Comparison of ENCODE assay signal across 22 cellular contexts in genomic region chr1:199336745-199337640, GRCh38.
DNase-seq lines count a peak whose midpoint lies in the region; ATAC-seq, FAIRE-seq and TF ChIP-seq lines count a peak whose summit lies in the region.
"Had no signal": no experiment of that assay in that cellular context is flagged by ENCODE, and none has a peak within 500 bp of the region (broad histone marks: within the 10 kb centered on the region; RNA-seq: fewer than 3 reads in every experiment).

No MANE protein-coding gene starts in this region.

- no peak overlapping the region for H2AFZ ChIP-seq in H9 (ENCODE audit: low read length)

- H2AK5ac ChIP-seq in H9 (ENCODE audit: insufficient read length, low read length), result no peak overlapping the region

- no peak overlapping the region for H3K4me2 ChIP-seq in H9 (ENCODE audit: insufficient read depth, insufficient read length, low read length)
- H3K4me2 ChIP-seq: KMS-11 had no signal

- H3K27me3 ChIP-seq in H9 (ENCODE audit: insufficient read depth, low read length), result no peaks in the 10 kb centered on the region
- H3K27me3 ChIP-seq: ovary, transverse colon had no signal

- H3K4me3 Mint-ChIP-seq in H9 (no peak overlapping the region), naive B cell (no peak overlapping the region)
- H3K4me3 Mint-ChIP-seq in activated CD8-positive, alpha-beta T cell treated with anti-CD3 and anti-CD28 coated beads, Interleukin-2, amount 10 ng/mL, durations not matched to agents 7 days and 5 days, result no peak overlapping the region
- H3K4me3 Mint-ChIP-seq: activated CD4-positive, alpha-beta memory T cell treated with anti-CD3 and anti-CD28 coated beads for 36 hours; activated naive CD4-positive, alpha-beta T cell treated with anti-CD3 and anti-CD28 coated beads for 36 hours had no signal

- H2BK5ac ChIP-seq in H9 (ENCODE audit: insufficient read length, low read length), result no peak overlapping the region

- no peak overlapping the region for H3K56ac ChIP-seq in H9 (ENCODE audit: insufficient read length, low read depth, low read length)

- no peak overlapping the region for H3K27ac ChIP-seq in H9 (ENCODE audit: insufficient read length, low read depth, low read length)
- H3K27ac ChIP-seq: KMS-11, ovary, transverse colon had no signal

- no peak overlapping the region for H3K18ac ChIP-seq in H9 (ENCODE audit: insufficient read length, low read depth, low read length)

- ATAC-seq in naive B cell (ENCODE audit: low read depth in 2 of 2), result peak; percentile 45 to 47
- ATAC-seq in activated CD8-positive, alpha-beta T cell treated with anti-CD3 and anti-CD28 coated beads, Interleukin-2, amount 10 ng/mL, durations not matched to agents 7 days and 5 days, result no peak
- ATAC-seq: right cardiac atrium had no signal

- TF ChIP-seq CTCF in GM12865 (IDR thresholded peaks at IDR 0.05; ENCODE audit: insufficient read depth, low read depth, low read length, missing control alignments) (peak; percentile 28), H9 (conservative IDR thresholded peaks at IDR 0.05) (peak; percentile 57), D721Med (IDR thresholded peaks at IDR 0.05; ENCODE audit: insufficient read depth, missing control alignments) (no peak)

- H3K4me1 ChIP-seq in H9 (ENCODE audit: insufficient read depth, low read length), result no peaks in the 10 kb centered on the region
- H3K4me1 ChIP-seq: transverse colon had no signal

- peak overlapping the region in 1 of 3 experiments; percentile 73; a peak in 1 of 7 replicates for H3K27ac Mint-ChIP-seq in H9
- peak overlapping the region in 1 of 6 donors; percentile 53 for H3K27ac Mint-ChIP-seq in naive B cell
- H3K27ac Mint-ChIP-seq in activated CD8-positive, alpha-beta T cell treated with anti-CD3 and anti-CD28 coated beads, Interleukin-2, amount 10 ng/mL, durations not matched to agents 7 days and 5 days, result no peak overlapping the region
- H3K27ac Mint-ChIP-seq: activated CD4-positive, alpha-beta memory T cell treated with anti-CD3 and anti-CD28 coated beads for 36 hours; activated naive CD4-positive, alpha-beta T cell treated with anti-CD3 and anti-CD28 coated beads for 36 hours had no signal

- no peak overlapping the region for H3K9ac ChIP-seq in H9 (ENCODE audit: extremely low read depth, insufficient read length, low read length)
- H3K9ac ChIP-seq: KMS-11 had no signal

- H2BK12ac ChIP-seq in H9 (ENCODE audit: insufficient read length, low read depth, low read length), result no peak overlapping the region

- no peak for FAIRE-seq in D721Med (lab: Jason Lieb, UNC)
- FAIRE-seq: astrocyte had no signal

- H2BK20ac ChIP-seq in H9 (ENCODE audit: low read depth, low read length, poor library complexity, severe bottlenecking), result no peak overlapping the region

- no peak overlapping the region for H4K91ac ChIP-seq in H9 (ENCODE audit: insufficient read length, low read depth, low read length)

- H4K5ac ChIP-seq in H9 (ENCODE audit: insufficient read length, low read depth, low read length), result no peak overlapping the region

- no peak overlapping the region for H3K4me3 ChIP-seq in GM12865 (ENCODE audit: low read depth, low read length)
- H3K4me3 ChIP-seq: ovary, transverse colon had no signal

- H3T11ph ChIP-seq in H9 (ENCODE audit: low read length), result no peak overlapping the region

- no peaks in the 10 kb centered on the region for H3K79me1 ChIP-seq in H9 (ENCODE audit: insufficient read depth, low read depth, low read length, poor library complexity, severe bottlenecking)

- no peak overlapping the region for H3K14ac ChIP-seq in H9 (ENCODE audit: insufficient read depth, low read length)

- H2BK15ac ChIP-seq in H9 (ENCODE audit: low read depth, low read length), result no peak overlapping the region

- H3K23ac ChIP-seq in H9 (ENCODE audit: insufficient read length, low read depth, low read length), result no peak overlapping the region

- H3K27me3 Mint-ChIP-seq in H9 (ENCODE audit: low read depth) (no peaks in the 10 kb centered on the region), naive B cell (no peaks in the 10 kb centered on the region)
- H3K27me3 Mint-ChIP-seq in activated CD8-positive, alpha-beta T cell treated with anti-CD3 and anti-CD28 coated beads, Interleukin-2, amount 10 ng/mL, durations not matched to agents 7 days and 5 days (ENCODE audit: low read depth), result peaks cover 20% of the 10 kb centered on the region

- no CpG with 5 or more reads among the region's 4 CpGs for WGBS in H9 (ENCODE audit: extremely low coverage, insufficient read length, low lambda C conversion rate)

- no peaks in the 10 kb centered on the region for H4K20me1 ChIP-seq in H9 (ENCODE audit: control insufficient read depth, insufficient read depth, insufficient read length)

- no peaks in the 10 kb centered on the region for H3K9me3 ChIP-seq in H9 (ENCODE audit: control insufficient read depth, low read depth, low read length)
- H3K9me3 ChIP-seq: ovary, transverse colon had no signal

- no peak overlapping the region for H2BK120ac ChIP-seq in H9 (ENCODE audit: low read depth, low read length, poor library complexity, severe bottlenecking)

- H3K9me3 Mint-ChIP-seq in H9, result no peaks in the 10 kb centered on the region
- peaks cover 0 to 4% (median 0%) of the 10 kb centered on the region in 7 donors for H3K9me3 Mint-ChIP-seq in naive B cell
- H3K9me3 Mint-ChIP-seq in activated CD8-positive, alpha-beta T cell treated with anti-CD3 and anti-CD28 coated beads, Interleukin-2, amount 10 ng/mL, durations not matched to agents 7 days and 5 days (ENCODE audit: insufficient read depth), result no peaks in the 10 kb centered on the region
- H3K9me3 Mint-ChIP-seq: activated CD4-positive, alpha-beta memory T cell treated with anti-CD3 and anti-CD28 coated beads for 36 hours; activated naive CD4-positive, alpha-beta T cell treated with anti-CD3 and anti-CD28 coated beads for 36 hours had no signal

- H3K79me2 ChIP-seq in H9 (ENCODE audit: insufficient read depth, low read length), result no peaks in the 10 kb centered on the region

- CTCF ChIA-PET in activated CD8-positive, alpha-beta T cell treated with anti-CD3 and anti-CD28 coated beads, Interleukin-2, amount 10 ng/mL, durations not matched to agents 7 days and 5 days (lab: Charles Lee), result no interaction called here

- H3K4me1 Mint-ChIP-seq in H9, result peaks cover 0 to 3% of the 10 kb centered on the region in 2 experiments; a peak in 1 of 4 replicates
- H3K4me1 Mint-ChIP-seq in naive B cell, result peaks cover 7 to 13% (median 11%) of the 10 kb centered on the region in 3 donors
- H3K4me1 Mint-ChIP-seq in activated CD8-positive, alpha-beta T cell treated with anti-CD3 and anti-CD28 coated beads, Interleukin-2, amount 10 ng/mL, durations not matched to agents 7 days and 5 days (ENCODE audit: low read depth), result no peaks in the 10 kb centered on the region

- H3K4ac ChIP-seq in H9 (ENCODE audit: low read depth, low read length), result no peak overlapping the region

- H4K8ac ChIP-seq in H9 (replicated peaks; ENCODE audit: insufficient read length, low read depth, low read length), result no peak overlapping the region

- H3K36me3 Mint-ChIP-seq in H9 (ENCODE audit: insufficient read depth in 1 of 3, low read depth in 3 of 3) (no peaks in the 10 kb centered on the region; a peak in 1 of 7 replicates), naive B cell (no peaks in the 10 kb centered on the region)
- H3K36me3 Mint-ChIP-seq in activated CD8-positive, alpha-beta T cell treated with anti-CD3 and anti-CD28 coated beads, Interleukin-2, amount 10 ng/mL, durations not matched to agents 7 days and 5 days (ENCODE audit: low read depth), result no peaks in the 10 kb centered on the region
- H3K36me3 Mint-ChIP-seq: activated CD4-positive, alpha-beta memory T cell treated with anti-CD3 and anti-CD28 coated beads for 36 hours had no signal

- peak; percentile 38 for DNase-seq in GM12865 (ENCODE audit: low read depth)
- DNase-seq in H9, result peak; percentile 73
- peak; percentile 9 for DNase-seq in UCSD-AML1 (lab: John Stamatoyannopoulos, UW; ENCODE audit: unreplicated experiment)
- DNase-seq in naive B cell, result no peak
- DNase-seq in activated CD8-positive, alpha-beta T cell treated with anti-CD3 and anti-CD28 coated beads, Interleukin-2, amount 10 ng/mL, durations not matched to agents 7 days and 5 days, result no peak
- no peak for DNase-seq in kidney glomerular epithelial cell (lab: John Stamatoyannopoulos, UW)
- no peak for DNase-seq in D721Med (ENCODE audit: insufficient read length, low spot score)
- no peak for DNase-seq in NCI-H524 treated with DMSO at 0.1 percent for 48 hours (lab: John Stamatoyannopoulos, UW)
- DNase-seq: activated CD4-positive, alpha-beta memory T cell treated with anti-CD3 and anti-CD28 coated beads for 36 hours; activated naive CD4-positive, alpha-beta T cell treated with anti-CD3 and anti-CD28 coated beads for 36 hours; activated T-cell treated with anti-CD3 and anti-CD28 coated beads, Interleukin-2, amount 50 U/mL, for 1 hour; effector CD8-positive, alpha-beta T cell; glutamatergic neuron; NCI-H1092 treated with DMSO at 0.1 percent for 48 hours; NCI-H2081; ovary; right cardiac atrium; SHP77; stimulated activated naive CD4-positive, alpha-beta T cell treated with Interleukin-2 at 50 U/mL for 16 hours; transverse colon had no signal

- no peaks in the 10 kb centered on the region for H3K23me2 ChIP-seq in H9 (ENCODE audit: insufficient read length, low read depth, low read length, poor library complexity, severe bottlenecking)

- POLR2A ChIA-PET in activated CD8-positive, alpha-beta T cell treated with anti-CD3 and anti-CD28 coated beads, Interleukin-2, amount 10 ng/mL, durations not matched to agents 7 days and 5 days (lab: Charles Lee), result no interaction called here

Comparison
In these comparisons a context has a peak if more than half of its experiments do, and no peak if none do; other contexts are left out.
1. DNase-seq: peak in GM12865 (single experiment), H9 (single experiment) and UCSD-AML1 (single experiment); none in naive B cell (single experiment), activated CD8-positive, alpha-beta T cell treated with anti-CD3 and anti-CD28 coated beads, Interleukin-2, amount 10 ng/mL, durations not matched to agents 7 days and 5 days (single experiment), kidney glomerular epithelial cell (single experiment), D721Med (single experiment) and NCI-H524 treated with DMSO at 0.1 percent for 48 hours (single experiment).